1 cellular context compared by ENCODE assay signal in the genomic region with DNA sequence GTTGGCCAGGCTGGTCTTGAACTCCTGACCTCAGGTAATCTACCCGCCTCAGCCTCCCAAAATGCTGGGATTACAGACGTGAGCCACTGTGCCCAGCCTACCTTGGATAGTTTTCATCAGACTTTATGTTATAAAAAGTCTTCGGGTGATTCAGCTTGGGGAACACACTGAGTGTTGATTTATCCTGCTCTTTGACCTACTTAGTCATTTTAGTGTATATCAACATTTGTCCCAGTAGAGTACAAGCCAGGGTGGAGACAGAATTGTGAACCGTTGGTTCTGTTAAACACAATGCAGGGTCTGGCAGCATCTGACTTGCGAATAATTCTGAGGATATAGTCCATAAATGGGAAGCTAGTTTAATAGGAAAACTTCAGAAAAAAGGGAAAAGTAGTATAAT.
TF ChIP-seq lines count a peak whose summit lies in the region.

No MANE protein-coding gene starts in this region.

TF ChIP-seq in HepG2, 621 proteins besides CTCF, POLR2A, EP300 and RAD21 (continued from another document):
- TF ChIP-seq, protein P1, sequence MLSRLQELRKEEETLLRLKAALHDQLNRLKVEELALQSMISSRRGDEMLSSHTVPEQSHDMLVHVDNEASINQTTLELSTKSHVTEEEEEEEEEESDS (CRISPR knock-in tag; IDR thresholded peaks at IDR 0.05; ENCODE audit: borderline replicate concordance): no peak
- TF ChIP-seq ZNF878 (CRISPR knock-in tag; IDR thresholded peaks at IDR 0.05): no peak
- no peak for TF ChIP-seq ZFP62 (CRISPR knock-in tag; IDR thresholded peaks at IDR 0.05)
- TF ChIP-seq ZHX2 (IDR thresholded peaks at IDR 0.05; ENCODE audit: low read depth): no peak
- no peak for TF ChIP-seq ZHX2 (CRISPR knock-in tag; IDR thresholded peaks at IDR 0.05; ENCODE audit: borderline replicate concordance)
- TF ChIP-seq RERE (CRISPR knock-in tag; IDR thresholded peaks at IDR 0.05; ENCODE audit: low read depth): no peak
- TF ChIP-seq MED8 (CRISPR knock-in tag; IDR thresholded peaks at IDR 0.05; ENCODE audit: insufficient replicate concordance): no peak
- TF ChIP-seq ZNF251 (CRISPR knock-in tag; IDR thresholded peaks at IDR 0.05): no peak
- TF ChIP-seq NCOA5 (CRISPR knock-in tag; IDR thresholded peaks at IDR 0.05): no peak
- TF ChIP-seq ZNF432 (CRISPR knock-in tag; IDR thresholded peaks at IDR 0.05; ENCODE audit: borderline replicate concordance): no peak
- no peak for TF ChIP-seq HMGA1 (CRISPR knock-in tag; conservative IDR thresholded peaks at IDR 0.05)
- no peak for TF ChIP-seq HBP1 (CRISPR knock-in tag; IDR thresholded peaks at IDR 0.05; ENCODE audit: low read depth)
- TF ChIP-seq, protein P2, sequence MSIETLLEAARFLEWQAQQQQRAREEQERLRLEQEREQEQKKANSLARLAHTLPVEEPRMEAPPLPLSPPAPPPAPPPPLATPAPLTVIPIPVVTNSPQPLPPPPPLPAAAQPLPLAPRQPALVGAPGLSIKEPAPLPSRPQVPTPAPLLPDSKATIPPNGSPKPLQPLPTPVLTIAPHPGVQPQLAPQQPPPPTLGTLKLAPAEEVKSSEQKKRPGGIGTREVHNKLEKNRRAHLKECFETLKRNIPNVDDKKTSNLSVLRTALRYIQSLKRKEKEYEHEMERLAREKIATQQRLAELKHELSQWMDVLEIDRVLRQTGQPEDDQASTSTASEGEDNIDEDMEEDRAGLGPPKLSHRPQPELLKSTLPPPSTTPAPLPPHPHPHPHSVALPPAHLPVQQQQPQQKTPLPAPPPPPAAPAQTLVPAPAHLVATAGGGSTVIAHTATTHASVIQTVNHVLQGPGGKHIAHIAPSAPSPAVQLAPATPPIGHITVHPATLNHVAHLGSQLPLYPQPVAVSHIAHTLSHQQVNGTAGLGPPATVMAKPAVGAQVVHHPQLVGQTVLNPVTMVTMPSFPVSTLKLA (IDR thresholded peaks at IDR 0.05): no peak
